12 cellular contexts compared by ENCODE assay signal in genomic region chr2:157107877-157108276, GRCh38.
DNase-seq lines count a peak whose midpoint lies in the region; ATAC-seq and TF ChIP-seq lines count a peak whose summit lies in the region.
"Had no signal": no experiment of that assay in that cellular context is flagged by ENCODE, and none has a peak within 500 bp of the region (broad histone marks: within the 10 kb centered on the region; RNA-seq: fewer than 3 reads in every experiment).

No MANE protein-coding gene starts in this region.

- H3K9ac ChIP-seq in colonic mucosa (ENCODE audit: low read depth in 2 of 2, low read length in 2 of 2) = no peak overlapping the region

- H3K4me1 ChIP-seq in colonic mucosa (no peaks in the 10 kb centered on the region), stomach (no peaks in the 10 kb centered on the region)
- H3K4me1 ChIP-seq in effector memory CD4-positive, alpha-beta T cell (ENCODE audit: control insufficient read depth, insufficient read depth, low read length, poor library complexity, severe bottlenecking) = no peaks in the 10 kb centered on the region

- WGBS in stomach, 5 donors = 8 to 29% (median 21%) methylated on average over 2 of the region's 2 CpGs

- peak; percentile 36 for DNase-seq in NCI-H2196 (lab: John Stamatoyannopoulos, UW; ENCODE audit: unreplicated experiment)
- no peak for DNase-seq in NCI-H2196 treated with DMSO at 0.1 percent for 48 hours (lab: John Stamatoyannopoulos, UW; ENCODE audit: unreplicated experiment)
- DNase-seq in NCI-H345 treated with DMSO at 0.1 percent for 48 hours (lab: John Stamatoyannopoulos, UW; ENCODE audit: unreplicated experiment) = peak; percentile 79
- peak; percentile 62 for DNase-seq in colonic mucosa
- peak; percentile 36 for DNase-seq in smooth muscle cell of the brain vasculature (ENCODE audit: low read depth, low spot score)
- no peak for DNase-seq in stomach
- no peak for DNase-seq in effector memory CD4-positive, alpha-beta T cell
- DNase-seq: activated naive CD8-positive, alpha-beta T cell treated with anti-CD3 and anti-CD28 coated beads, Interleukin-2, amount 10 ng/mL, durations not matched to agents 7 days and 5 days; stimulated activated naive CD4-positive, alpha-beta T cell had no signal

- ATAC-seq in HG03139 (IDR thresholded peaks at IDR 0.05; ENCODE audit: unreplicated experiment) = no peak

- no peaks in the 10 kb centered on the region for H3K36me3 ChIP-seq in colonic mucosa
- no peaks in the 10 kb centered on the region for H3K36me3 ChIP-seq in stomach
- no peaks in the 10 kb centered on the region for H3K36me3 ChIP-seq in effector memory CD4-positive, alpha-beta T cell (ENCODE audit: control insufficient read depth, insufficient read depth, low read length)

- no peak overlapping the region for H3K4me3 ChIP-seq in colonic mucosa
- no peak overlapping the region for H3K4me3 ChIP-seq in stomach
- no peak overlapping the region for H3K4me3 ChIP-seq in effector memory CD4-positive, alpha-beta T cell (ENCODE audit: insufficient read depth, low read depth, low read length, poor library complexity, severe bottlenecking)
- H3K4me3 ChIP-seq: PC-9, smooth muscle cell had no signal

- H3K27me3 ChIP-seq in colonic mucosa (no peaks in the 10 kb centered on the region), stomach (no peaks in the 10 kb centered on the region)
- H3K27me3 ChIP-seq in effector memory CD4-positive, alpha-beta T cell (replicated peaks; ENCODE audit: control insufficient read depth, insufficient read depth, low read length, poor library complexity, severe bottlenecking) = no peaks in the 10 kb centered on the region

- intact Hi-C loops in colonic mucosa (cut with DNase I) = no loop called here
- intact Hi-C loops in stomach (cut with DNase I; ENCODE audit: low total_unique reads) = no loop called here

- TF ChIP-seq EP300 in stomach (IDR thresholded peaks at IDR 0.05) = no peak

- no peak for TF ChIP-seq CTCF in colonic mucosa (IDR thresholded peaks at IDR 0.05)
- TF ChIP-seq CTCF in stomach (IDR thresholded peaks at IDR 0.05) = no peak

- no peak overlapping the region for H3K27ac ChIP-seq in colonic mucosa
- no peak overlapping the region for H3K27ac ChIP-seq in stomach
- H3K27ac ChIP-seq in effector memory CD4-positive, alpha-beta T cell (ENCODE audit: insufficient read depth, low read length, poor library complexity, severe bottlenecking) = no peak overlapping the region
- H3K27ac ChIP-seq: PC-9 had no signal

- no peak for TF ChIP-seq POLR2A in stomach (IDR thresholded peaks at IDR 0.05)

- no peaks in the 10 kb centered on the region for H3K9me3 ChIP-seq in colonic mucosa
- H3K9me3 ChIP-seq in stomach = peaks cover 0 to 15% (median 9%) of the 10 kb centered on the region in 4 donors
- no peaks in the 10 kb centered on the region for H3K9me3 ChIP-seq in effector memory CD4-positive, alpha-beta T cell (ENCODE audit: control insufficient read depth, low read length)

Comparison
In these comparisons a context has a peak if more than half of its experiments do, and no peak if none do; other contexts are left out.
1. DNase-seq: peak in NCI-H2196 (single experiment), NCI-H345 treated with DMSO at 0.1 percent for 48 hours (single experiment), colonic mucosa (single experiment) and smooth muscle cell of the brain vasculature (single experiment); none in NCI-H2196 treated with DMSO at 0.1 percent for 48 hours (single experiment), stomach (single experiment) and effector memory CD4-positive, alpha-beta T cell (0 of 3).